ENCODE assay signal across 18 cellular contexts in genomic region chr9:128846680-128847030, GRCh38. TPM values are rescaled to one million over a fixed set of nuclear protein-coding genes. Genes with fewer than 3 reads are reported as not detected.
A peak's percentile ranks its signal among the peaks of the same experiment; 100 is the strongest.
DNase-seq lines count a peak whose midpoint lies in the region; ATAC-seq, FAIRE-seq and TF ChIP-seq lines count a peak whose summit lies in the region.
"Had no signal": no experiment of that assay in that cellular context is flagged by ENCODE, and none has a peak within 500 bp of the region (broad histone marks: within the 10 kb centered on the region; RNA-seq: fewer than 3 reads in every experiment).

No MANE protein-coding gene starts in this region.

- BruUV-seq in HepG2 (replicated peaks; lab: Mats Ljungman, UMichigan) = no TSS peak

- peak overlapping the region; percentile 85 for H3K27ac ChIP-seq in cardiac muscle cell
- no peak overlapping the region for H3K27ac ChIP-seq in left ventricle myocardium inferior (replicated peaks)
- H3K27ac ChIP-seq in HepG2 (ENCODE audit: extremely low read length, insufficient read depth, low read length) = peak overlapping the region; percentile 33
- H3K27ac ChIP-seq: KMS-11 had no signal

- TF ChIP-seq POLR2A in HepG2 (IDR thresholded peaks at IDR 0.05; ENCODE audit: insufficient read depth in 1 of 2, low read depth in 2 of 2, low read length in 2 of 2) = no peak

- H3K9ac ChIP-seq in HepG2 (ENCODE audit: insufficient read depth, low read depth, low read length) = no peak overlapping the region
- H3K9ac ChIP-seq: KMS-11 had no signal

- WGBS in HepG2 (ENCODE audit: low lambda C conversion rate) = 100% methylated on average over 3 of the region's 3 CpGs

- no peak for ATAC-seq in HepG2

- no peaks in the 10 kb centered on the region for H3K9me3 ChIP-seq in cardiac muscle cell (ENCODE audit: low read depth)
- H3K9me3 ChIP-seq in left ventricle myocardium inferior (replicated peaks) = peaks cover 20% of the 10 kb centered on the region
- H3K9me3 ChIP-seq in HepG2 (ENCODE audit: low read length) = peaks cover 5% of the 10 kb centered on the region

- H3K27me3 ChIP-seq in cardiac muscle cell (no peaks in the 10 kb centered on the region), left ventricle myocardium inferior (ENCODE audit: low read depth) (no peaks in the 10 kb centered on the region), HepG2 (ENCODE audit: control insufficient read depth in 1 of 2, insufficient read depth in 2 of 2, low read length in 2 of 2) (no peaks in the 10 kb centered on the region)
- H3K27me3 ChIP-seq: MG63 had no signal

- H4K20me1 ChIP-seq in HepG2 (ENCODE audit: insufficient read depth, low read length) = peaks cover 10% of the 10 kb centered on the region; the same call in 1 of the 2 replicates

- no peak for DNase-seq in cardiac muscle cell (ENCODE audit: low read depth in 1 of 2, low spot score in 1 of 2)
- no peak for DNase-seq in left ventricle myocardium inferior
- DNase-seq in HepG2 (ENCODE audit: low spot score) = no peak
- no peak for DNase-seq in kidney glomerular epithelial cell (lab: John Stamatoyannopoulos, UW)
- no peak for DNase-seq in activated CD4-positive, alpha-beta T cell treated with anti-CD3 and anti-CD28 coated beads, Interleukin-2, amount 50 U/mL, for 1 hour
- DNase-seq in GM19240 (ENCODE audit: insufficient read length, low spot score) = no peak
- DNase-seq: C1 segment of cervical spinal cord, DMS 273 treated with DMSO at 0.1 percent for 48 hours, GDM1, MG63, NCI-H1092, NCI-H146, NCI-H2081 treated with DMSO at 0.1 percent for 48 hours, NCI-H510A, NCI-H774 had no signal

- no peak overlapping the region for H3K4me2 ChIP-seq in HepG2 (ENCODE audit: low read depth, low read length)
- H3K4me2 ChIP-seq: KMS-11 had no signal

- no peak overlapping the region for H2AFZ ChIP-seq in HepG2 (ENCODE audit: low read length)

- TF ChIP-seq EP300 in HepG2 (IDR thresholded peaks at IDR 0.05; ENCODE audit: low read depth in 2 of 2, low read length in 2 of 2) = no peak
- TF ChIP-seq EP300 in HepG2 (CRISPR knock-in tag; IDR thresholded peaks at IDR 0.05; ENCODE audit: borderline replicate concordance) = no peak

- TF ChIP-seq RAD21 in HepG2 (CRISPR knock-in tag; IDR thresholded peaks at IDR 0.05) = no peak

- no peaks in the 10 kb centered on the region for H3K36me3 ChIP-seq in cardiac muscle cell
- H3K36me3 ChIP-seq in left ventricle myocardium inferior = peaks cover 9% of the 10 kb centered on the region
- peaks cover 0 to 13% of the 10 kb centered on the region in 2 experiments for H3K36me3 ChIP-seq in HepG2 (replicated peaks in 1 of 2; ENCODE audit: control insufficient read depth in 1 of 2, insufficient read depth in 2 of 2, low read length in 2 of 2)
- H3K36me3 ChIP-seq: MG63 had no signal

- peaks cover 19% of the 10 kb centered on the region for H3K79me2 ChIP-seq in HepG2 (ENCODE audit: insufficient read depth, low read length)

- intact Hi-C loops in left ventricle myocardium inferior (cut with micrococcal nuclease) = no loop called here
- intact Hi-C loops in HepG2 (cut with micrococcal nuclease; ENCODE audit: unreplicated experiment) = no loop called here

- H3K4me3 ChIP-seq in cardiac muscle cell = no peak overlapping the region
- no peak overlapping the region for H3K4me3 ChIP-seq in left ventricle myocardium inferior
- H3K4me3 ChIP-seq in HepG2 (replicated peaks in 1 of 3; ENCODE audit: insufficient read depth in 1 of 3, low read depth in 2 of 3, low read length in 3 of 3) = no peak overlapping the region
- H3K4me3 ChIP-seq: MG63 had no signal

- CTCF ChIA-PET in HepG2 (lab: Yijun Ruan, JAX; ENCODE audit: low intra/inter-chr PET ratio, low total read pairs) = no interaction called here

- in situ Hi-C loops in HepG2 (cut with HindIII; ENCODE audit: extremely low pct_ligation_motif_present, low pct_unique_long_range_greater_than_20kb) = no loop called here

- peaks cover 16% of the 10 kb centered on the region for H3K4me1 ChIP-seq in cardiac muscle cell (ENCODE audit: low read depth)
- H3K4me1 ChIP-seq in left ventricle myocardium inferior = no peaks in the 10 kb centered on the region
- H3K4me1 ChIP-seq in HepG2 (ENCODE audit: insufficient read depth, low read length) = peaks cover 57% of the 10 kb centered on the region

- POLR2A ChIA-PET in HepG2 (lab: Yijun Ruan, JAX) = interaction anchor here (1.1 to 2.5 kb wide), 2 partner anchors 17 to 29 kb away, joined by 4 to 12 read pairs; partner anchors contain the start of gene SPOUT1

- FAIRE-seq in HepG2 (lab: Jason Lieb, UNC) = no peak
- FAIRE-seq: GM12891, GM18507 had no signal

- TF ChIP-seq CTCF in cardiac muscle cell (IDR thresholded peaks at IDR 0.05; ENCODE audit: low read depth, low read length) (no peak), left ventricle myocardium inferior (IDR thresholded peaks at IDR 0.05; ENCODE audit: borderline replicate concordance) (no peak), HepG2 (CRISPR knock-in tag; IDR thresholded peaks at IDR 0.05) (no peak)

RNA-seq across cellular contexts. Expression of gene SPOUT1, which starts 17.1 kb away (rescaled TPM):
- 20.2 and 24.2 TPM in 2 replicates for total RNA-seq in cardiac muscle cell
- 32.1 and 52.1 TPM in 2 replicates for polyA plus RNA-seq in cardiac muscle cell
- 17.5 TPM for total RNA-seq in left ventricle myocardium inferior
- 39.0 and 39.7 TPM in 2 replicates for total RNA-seq in HepG2 (2016; rRNA removed; fragmentation: Illumina TruSeq; extraction: Trizol)
- 23.3 and 28.0 TPM in 2 replicates for total RNA-seq in HepG2 (2016; cell fraction: cytosol; rRNA removed; fragmentation: Illumina TruSeq; extraction: Trizol; ENCODE audit: low read depth)
- 32.9 and 42.5 TPM in 2 replicates for total RNA-seq in HepG2 (2016; cell fraction: insoluble cytoplasmic fraction; rRNA removed; fragmentation: Illumina TruSeq; extraction: Trizol)
- 13.5 and 14.0 TPM in 2 replicates for total RNA-seq in HepG2 (2016; cell fraction: membrane; rRNA removed; fragmentation: Illumina TruSeq; extraction: Trizol)
- total RNA-seq in HepG2 (2016; cell fraction: nucleus; rRNA removed; fragmentation: Illumina TruSeq; extraction: Trizol) = 19.1 and 26.6 TPM in 2 replicates
- 45.8 and 56.5 TPM in 2 replicates for polyA plus RNA-seq in HepG2 (2011; rRNA removed)
- polyA plus RNA-seq in HepG2 (2011; cell fraction: cytosol; rRNA removed) = 13.7 and 19.1 TPM in 2 replicates
- polyA plus RNA-seq in HepG2 (2011; cell fraction: nucleus; rRNA removed) = 341 and 371 TPM in 2 replicates
- 21.0 and 38.5 TPM in 2 replicates for polyA plus RNA-seq in HepG2 (2012)
- polyA plus RNA-seq in HepG2 (2016; cell fraction: cytosol; fragmentation: Illumina TruSeq; extraction: Trizol; ENCODE audit: low read depth) = 6.7 and 8.9 TPM in 2 replicates
- polyA plus RNA-seq in HepG2 (2016; cell fraction: insoluble cytoplasmic fraction; fragmentation: Illumina TruSeq; extraction: Trizol; ENCODE audit: low read depth) = 46.4 and 46.6 TPM in 2 replicates
- polyA plus RNA-seq in HepG2 (2016; cell fraction: membrane; fragmentation: Illumina TruSeq; extraction: Trizol; ENCODE audit: low read depth) = 11.8 and 11.9 TPM in 2 replicates
- polyA plus RNA-seq in HepG2 (2016; cell fraction: nucleus; fragmentation: Illumina TruSeq; extraction: Trizol; ENCODE audit: insufficient read depth, low read depth) = 77.1 and 80.1 TPM in 2 replicates
- polyA minus RNA-seq in HepG2 (2011; rRNA and poly(A)+ RNA removed; ENCODE audit: low replicate concordance) = 84.6 and 145 TPM in 2 replicates
- polyA minus RNA-seq in HepG2 (2011; cell fraction: cytosol; rRNA and poly(A)+ RNA removed) = 7.4 and 11.6 TPM in 2 replicates
- polyA minus RNA-seq in HepG2 (2011; cell fraction: nucleus; rRNA and poly(A)+ RNA removed) = 24.6 and 26.2 TPM in 2 replicates

RNA-seq across cellular contexts. Expression of gene ENDOG, which starts 28.4 kb away (rescaled TPM):
- total RNA-seq in cardiac muscle cell (93.3 and 136 TPM in 2 replicates), left ventricle myocardium inferior (75.3 TPM), HepG2 (2016; rRNA removed; fragmentation: Illumina TruSeq; extraction: Trizol) (26.3 and 28.7 TPM in 2 replicates)
- polyA plus RNA-seq in cardiac muscle cell (177 and 209 TPM in 2 replicates), HepG2 (2011; rRNA removed) (28.8 and 31.5 TPM in 2 replicates)
- total RNA-seq in HepG2 (2016; cell fraction: cytosol; rRNA removed; fragmentation: Illumina TruSeq; extraction: Trizol; ENCODE audit: low read depth) = 6.7 and 7.2 TPM in 2 replicates
- 27.5 and 28.8 TPM in 2 replicates for total RNA-seq in HepG2 (2016; cell fraction: insoluble cytoplasmic fraction; rRNA removed; fragmentation: Illumina TruSeq; extraction: Trizol)
- total RNA-seq in HepG2 (2016; cell fraction: membrane; rRNA removed; fragmentation: Illumina TruSeq; extraction: Trizol) = 10.8 and 11.3 TPM in 2 replicates
- total RNA-seq in HepG2 (2016; cell fraction: nucleus; rRNA removed; fragmentation: Illumina TruSeq; extraction: Trizol) = 7.2 and 8.7 TPM in 2 replicates
- 27.0 and 54.5 TPM in 2 replicates for polyA plus RNA-seq in HepG2 (2011; cell fraction: cytosol; rRNA removed)
- 24.4 and 27.0 TPM in 2 replicates for polyA plus RNA-seq in HepG2 (2011; cell fraction: nucleus; rRNA removed)
- polyA plus RNA-seq in HepG2 (2012) = 8.6 and 10.1 TPM in 2 replicates
- polyA plus RNA-seq in HepG2 (2016; cell fraction: cytosol; fragmentation: Illumina TruSeq; extraction: Trizol; ENCODE audit: low read depth) = 6.3 and 7.3 TPM in 2 replicates
- 25.1 and 28.1 TPM in 2 replicates for polyA plus RNA-seq in HepG2 (2016; cell fraction: insoluble cytoplasmic fraction; fragmentation: Illumina TruSeq; extraction: Trizol; ENCODE audit: low read depth)
- 8.7 and 9.3 TPM in 2 replicates for polyA plus RNA-seq in HepG2 (2016; cell fraction: membrane; fragmentation: Illumina TruSeq; extraction: Trizol; ENCODE audit: low read depth)
- polyA plus RNA-seq in HepG2 (2016; cell fraction: nucleus; fragmentation: Illumina TruSeq; extraction: Trizol; ENCODE audit: insufficient read depth, low read depth) = 15.7 and 17.2 TPM in 2 replicates
- polyA minus RNA-seq in HepG2 (2011; rRNA and poly(A)+ RNA removed; ENCODE audit: low replicate concordance) = 33.6 and 37.4 TPM in 2 replicates
- polyA minus RNA-seq in HepG2 (2011; cell fraction: cytosol; rRNA and poly(A)+ RNA removed) = 12.2 and 15.3 TPM in 2 replicates
- polyA minus RNA-seq in HepG2 (2011; cell fraction: nucleus; rRNA and poly(A)+ RNA removed) = 4.6 and 5.7 TPM in 2 replicates

RNA-seq across cellular contexts. Expression of gene KYAT1, which starts 35.1 kb away (rescaled TPM):
- total RNA-seq in cardiac muscle cell (23.3 and 25.0 TPM in 2 replicates), left ventricle myocardium inferior (12.1 TPM), HepG2 (2016; rRNA removed; fragmentation: Illumina TruSeq; extraction: Trizol) (5.6 and 9.2 TPM in 2 replicates)
- polyA plus RNA-seq in cardiac muscle cell (21.8 and 36.9 TPM in 2 replicates), HepG2 (2011; rRNA removed) (46.5 and 58.4 TPM in 2 replicates)
- 2.0 and 2.8 TPM in 2 replicates for total RNA-seq in HepG2 (2016; cell fraction: cytosol; rRNA removed; fragmentation: Illumina TruSeq; extraction: Trizol; ENCODE audit: low read depth)
- 6.1 and 10.3 TPM in 2 replicates for total RNA-seq in HepG2 (2016; cell fraction: insoluble cytoplasmic fraction; rRNA removed; fragmentation: Illumina TruSeq; extraction: Trizol)
- total RNA-seq in HepG2 (2016; cell fraction: membrane; rRNA removed; fragmentation: Illumina TruSeq; extraction: Trizol) = 3.5 and 4.0 TPM in 2 replicates
- 13.5 and 14.4 TPM in 2 replicates for total RNA-seq in HepG2 (2016; cell fraction: nucleus; rRNA removed; fragmentation: Illumina TruSeq; extraction: Trizol)
- polyA plus RNA-seq in HepG2 (2011; cell fraction: cytosol; rRNA removed) = 22.3 and 28.7 TPM in 2 replicates
- polyA plus RNA-seq in HepG2 (2011; cell fraction: nucleus; rRNA removed) = 274 and 317 TPM in 2 replicates
- 22.3 and 32.9 TPM in 2 replicates for polyA plus RNA-seq in HepG2 (2012)
- 1.4 and 1.9 TPM in 2 replicates for polyA plus RNA-seq in HepG2 (2016; cell fraction: cytosol; fragmentation: Illumina TruSeq; extraction: Trizol; ENCODE audit: low read depth)
- 4.9 and 6.1 TPM in 2 replicates for polyA plus RNA-seq in HepG2 (2016; cell fraction: insoluble cytoplasmic fraction; fragmentation: Illumina TruSeq; extraction: Trizol; ENCODE audit: low read depth)
- 1.7 and 2.4 TPM in 2 replicates for polyA plus RNA-seq in HepG2 (2016; cell fraction: membrane; fragmentation: Illumina TruSeq; extraction: Trizol; ENCODE audit: low read depth)
- 34.5 and 36.6 TPM in 2 replicates for polyA plus RNA-seq in HepG2 (2016; cell fraction: nucleus; fragmentation: Illumina TruSeq; extraction: Trizol; ENCODE audit: insufficient read depth, low read depth)
- 38.2 and 47.2 TPM in 2 replicates for polyA minus RNA-seq in HepG2 (2011; rRNA and poly(A)+ RNA removed; ENCODE audit: low replicate concordance)
- 9.3 and 15.4 TPM in 2 replicates for polyA minus RNA-seq in HepG2 (2011; cell fraction: cytosol; rRNA and poly(A)+ RNA removed)
- polyA minus RNA-seq in HepG2 (2011; cell fraction: nucleus; rRNA and poly(A)+ RNA removed) = 48.0 and 50.7 TPM in 2 replicates

RNA-seq across cellular contexts. Expression of gene LRRC8A, which starts 35.3 kb away (rescaled TPM):
- total RNA-seq in cardiac muscle cell = 48.1 and 55.8 TPM in 2 replicates
- 28.6 and 31.6 TPM in 2 replicates for polyA plus RNA-seq in cardiac muscle cell
- total RNA-seq in left ventricle myocardium inferior = 19.8 TPM
- total RNA-seq in HepG2 (2016; rRNA removed; fragmentation: Illumina TruSeq; extraction: Trizol) = 10.0 and 16.1 TPM in 2 replicates
- 3.1 and 3.7 TPM in 2 replicates for total RNA-seq in HepG2 (2016; cell fraction: cytosol; rRNA removed; fragmentation: Illumina TruSeq; extraction: Trizol; ENCODE audit: low read depth)
- total RNA-seq in HepG2 (2016; cell fraction: insoluble cytoplasmic fraction; rRNA removed; fragmentation: Illumina TruSeq; extraction: Trizol) = 8.4 and 15.9 TPM in 2 replicates
- total RNA-seq in HepG2 (2016; cell fraction: membrane; rRNA removed; fragmentation: Illumina TruSeq; extraction: Trizol) = 12.4 and 13.1 TPM in 2 replicates
- total RNA-seq in HepG2 (2016; cell fraction: nucleus; rRNA removed; fragmentation: Illumina TruSeq; extraction: Trizol) = 13.9 and 14.0 TPM in 2 replicates
- 40.6 and 44.8 TPM in 2 replicates for polyA plus RNA-seq in HepG2 (2011; rRNA removed)
- 38.4 and 46.2 TPM in 2 replicates for polyA plus RNA-seq in HepG2 (2011; cell fraction: cytosol; rRNA removed)
- polyA plus RNA-seq in HepG2 (2011; cell fraction: nucleus; rRNA removed) = 29.0 and 30.1 TPM in 2 replicates
- polyA plus RNA-seq in HepG2 (2012) = 15.7 and 19.9 TPM in 2 replicates
- 2.4 and 2.7 TPM in 2 replicates for polyA plus RNA-seq in HepG2 (2016; cell fraction: cytosol; fragmentation: Illumina TruSeq; extraction: Trizol; ENCODE audit: low read depth)
- polyA plus RNA-seq in HepG2 (2016; cell fraction: insoluble cytoplasmic fraction; fragmentation: Illumina TruSeq; extraction: Trizol; ENCODE audit: low read depth) = 9.1 and 10.7 TPM in 2 replicates
- polyA plus RNA-seq in HepG2 (2016; cell fraction: membrane; fragmentation: Illumina TruSeq; extraction: Trizol; ENCODE audit: low read depth) = 9.0 and 9.9 TPM in 2 replicates
- 19.9 and 20.5 TPM in 2 replicates for polyA plus RNA-seq in HepG2 (2016; cell fraction: nucleus; fragmentation: Illumina TruSeq; extraction: Trizol; ENCODE audit: insufficient read depth, low read depth)
- polyA minus RNA-seq in HepG2 (2011; rRNA and poly(A)+ RNA removed; ENCODE audit: low replicate concordance) = 77.3 and 88.9 TPM in 2 replicates
- polyA minus RNA-seq in HepG2 (2011; cell fraction: cytosol; rRNA and poly(A)+ RNA removed) = 24.8 and 26.8 TPM in 2 replicates
- polyA minus RNA-seq in HepG2 (2011; cell fraction: nucleus; rRNA and poly(A)+ RNA removed) = 14.4 TPM in 2 replicates

RNA-seq across cellular contexts. Expression of gene TBC1D13, which starts 59.6 kb away (rescaled TPM):
- total RNA-seq in cardiac muscle cell (24.6 and 26.6 TPM in 2 replicates), left ventricle myocardium inferior (17.9 TPM), HepG2 (2016; rRNA removed; fragmentation: Illumina TruSeq; extraction: Trizol) (17.9 and 18.4 TPM in 2 replicates)
- polyA plus RNA-seq in cardiac muscle cell (33.4 and 39.4 TPM in 2 replicates), HepG2 (2011; rRNA removed) (18.6 and 19.7 TPM in 2 replicates)
- total RNA-seq in HepG2 (2016; cell fraction: cytosol; rRNA removed; fragmentation: Illumina TruSeq; extraction: Trizol; ENCODE audit: low read depth) = 4.5 and 4.6 TPM in 2 replicates
- total RNA-seq in HepG2 (2016; cell fraction: insoluble cytoplasmic fraction; rRNA removed; fragmentation: Illumina TruSeq; extraction: Trizol) = 14.1 and 19.9 TPM in 2 replicates
- total RNA-seq in HepG2 (2016; cell fraction: membrane; rRNA removed; fragmentation: Illumina TruSeq; extraction: Trizol) = 16.9 and 17.6 TPM in 2 replicates
- total RNA-seq in HepG2 (2016; cell fraction: nucleus; rRNA removed; fragmentation: Illumina TruSeq; extraction: Trizol) = 10.2 and 11.5 TPM in 2 replicates
- 10.4 and 11.9 TPM in 2 replicates for polyA plus RNA-seq in HepG2 (2011; cell fraction: cytosol; rRNA removed)
- polyA plus RNA-seq in HepG2 (2011; cell fraction: nucleus; rRNA removed) = 17.0 and 19.7 TPM in 2 replicates
- 12.5 and 15.0 TPM in 2 replicates for polyA plus RNA-seq in HepG2 (2012)
- polyA plus RNA-seq in HepG2 (2016; cell fraction: cytosol; fragmentation: Illumina TruSeq; extraction: Trizol; ENCODE audit: low read depth) = 4.3 and 4.4 TPM in 2 replicates
- polyA plus RNA-seq in HepG2 (2016; cell fraction: insoluble cytoplasmic fraction; fragmentation: Illumina TruSeq; extraction: Trizol; ENCODE audit: low read depth) = 18.1 and 21.0 TPM in 2 replicates
- 14.5 and 15.5 TPM in 2 replicates for polyA plus RNA-seq in HepG2 (2016; cell fraction: membrane; fragmentation: Illumina TruSeq; extraction: Trizol; ENCODE audit: low read depth)
- 20.4 and 21.2 TPM in 2 replicates for polyA plus RNA-seq in HepG2 (2016; cell fraction: nucleus; fragmentation: Illumina TruSeq; extraction: Trizol; ENCODE audit: insufficient read depth, low read depth)
- 24.8 and 50.6 TPM in 2 replicates for polyA minus RNA-seq in HepG2 (2011; rRNA and poly(A)+ RNA removed; ENCODE audit: low replicate concordance)
- polyA minus RNA-seq in HepG2 (2011; cell fraction: cytosol; rRNA and poly(A)+ RNA removed) = 4.6 and 8.1 TPM in 2 replicates
- polyA minus RNA-seq in HepG2 (2011; cell fraction: nucleus; rRNA and poly(A)+ RNA removed) = 7.9 and 9.4 TPM in 2 replicates
